18 cellular contexts compared by ENCODE assay signal in genomic region chr21:29657228-29657989, GRCh38.
A peak's percentile ranks its signal among the peaks of the same experiment; 100 is the strongest.
DNase-seq lines count a peak whose midpoint lies in the region; ATAC-seq and TF ChIP-seq lines count a peak whose summit lies in the region.
"Had no signal": no experiment of that assay in that cellular context is flagged by ENCODE, and none has a peak within 500 bp of the region (broad histone marks: within the 10 kb centered on the region; RNA-seq: fewer than 3 reads in every experiment).

No MANE protein-coding gene starts in this region.

- H3K36me3 ChIP-seq in SK-N-MC (ENCODE audit: insufficient read depth, low read length) = no peaks in the 10 kb centered on the region

- peak overlapping the region; percentile 68 for H3K27ac Mint-ChIP-seq in stimulated activated naive CD8-positive, alpha-beta T cell treated with anti-CD3 and anti-CD28 coated beads, Interleukin-15, Interleukin-2, amounts not matched to agents 100 ng/mL and 50 ng/mL, for 24 hours
- H3K27ac Mint-ChIP-seq in type B pancreatic cell = no peak overlapping the region
- H3K27ac Mint-ChIP-seq: naive B cell had no signal

- H3K4me3 ChIP-seq in SK-N-MC = no peak overlapping the region
- H3K4me3 ChIP-seq: testis had no signal

- no peak for TF ChIP-seq CTCF in type B pancreatic cell (conservative IDR thresholded peaks at IDR 0.05)

- H3K9ac ChIP-seq in SK-N-MC (ENCODE audit: insufficient read length) = no peak overlapping the region

- H3K9me3 ChIP-seq in SK-N-MC (ENCODE audit: low read depth, low read length) = no peaks in the 10 kb centered on the region
- H3K9me3 ChIP-seq: testis had no signal

- no peak for ATAC-seq in stimulated activated naive CD8-positive, alpha-beta T cell treated with anti-CD3 and anti-CD28 coated beads, Interleukin-15, Interleukin-2, amounts not matched to agents 100 U/mL and 50 U/mL, for 24 hours
- no peak for ATAC-seq in HG02610 (IDR thresholded peaks at IDR 0.05; ENCODE audit: unreplicated experiment)
- ATAC-seq: HCT116, left lobe of liver, Right ventricle myocardium inferior had no signal

- peak overlapping the region; percentile 67 for H3K4me3 Mint-ChIP-seq in stimulated activated naive CD8-positive, alpha-beta T cell treated with anti-CD3 and anti-CD28 coated beads, Interleukin-15, Interleukin-2, amounts not matched to agents 100 ng/mL and 50 ng/mL, for 24 hours
- H3K4me3 Mint-ChIP-seq in type B pancreatic cell = peak overlapping the region; percentile 57
- H3K4me3 Mint-ChIP-seq: central memory CD8-positive, alpha-beta T cell; naive B cell had no signal

- no peak for DNase-seq in stimulated activated naive CD8-positive, alpha-beta T cell treated with anti-CD3 and anti-CD28 coated beads, Interleukin-15, Interleukin-2, amounts not matched to agents 100 U/mL and 50 U/mL, for 24 hours
- DNase-seq in SK-N-MC (ENCODE audit: low read depth, low spot score) (no peak), epithelial cell of prostate (ENCODE audit: low read depth, low spot score) (no peak), type B pancreatic cell (ENCODE audit: extremely low spot score, unreplicated experiment) (no peak), erythroblast (lab: John Stamatoyannopoulos, UW) (no peak), cerebellum (ENCODE audit: low spot score) (no peak)
- DNase-seq: activated naive CD4-positive, alpha-beta T cell treated with anti-CD3 and anti-CD28 coated beads, Interleukin-2, amount 50 U/mL, for 16 hours; C1 segment of cervical spinal cord; DND-41; naive B cell; NCI-H1105; testis had no signal

- H3K27ac ChIP-seq in SK-N-MC (peak overlapping the region; percentile 16; the same call in 1 of the 2 replicates), epithelial cell of prostate (peak overlapping the region; percentile 64)
- H3K27ac ChIP-seq: testis had no signal

- H3K36me3 Mint-ChIP-seq in stimulated activated naive CD8-positive, alpha-beta T cell treated with anti-CD3 and anti-CD28 coated beads, Interleukin-15, Interleukin-2, amounts not matched to agents 100 ng/mL and 50 ng/mL, for 24 hours (ENCODE audit: low read depth) = no peaks in the 10 kb centered on the region
- peaks cover 7% of the 10 kb centered on the region for H3K36me3 Mint-ChIP-seq in type B pancreatic cell
- H3K36me3 Mint-ChIP-seq: naive B cell had no signal

- peaks cover 46% of the 10 kb centered on the region for H3K4me1 Mint-ChIP-seq in stimulated activated naive CD8-positive, alpha-beta T cell treated with anti-CD3 and anti-CD28 coated beads, Interleukin-15, Interleukin-2, amounts not matched to agents 100 ng/mL and 50 ng/mL, for 24 hours (ENCODE audit: low read depth)
- H3K4me1 Mint-ChIP-seq in type B pancreatic cell (ENCODE audit: unreplicated experiment) = peaks cover 20% of the 10 kb centered on the region
- H3K4me1 Mint-ChIP-seq: central memory CD8-positive, alpha-beta T cell had no signal

- TF ChIP-seq POLR2A in erythroblast (IDR thresholded peaks at IDR 0.05; ENCODE audit: low read length) = no peak

- peaks cover 5% of the 10 kb centered on the region for H3K27me3 Mint-ChIP-seq in stimulated activated naive CD8-positive, alpha-beta T cell treated with anti-CD3 and anti-CD28 coated beads, Interleukin-15, Interleukin-2, amounts not matched to agents 100 ng/mL and 50 ng/mL, for 24 hours
- peaks cover 32% of the 10 kb centered on the region for H3K27me3 Mint-ChIP-seq in type B pancreatic cell
- H3K27me3 Mint-ChIP-seq: central memory CD8-positive, alpha-beta T cell had no signal

- H3K9me3 Mint-ChIP-seq in stimulated activated naive CD8-positive, alpha-beta T cell treated with anti-CD3 and anti-CD28 coated beads, Interleukin-15, Interleukin-2, amounts not matched to agents 100 ng/mL and 50 ng/mL, for 24 hours = peaks cover 13% of the 10 kb centered on the region
- peaks cover 4% of the 10 kb centered on the region for H3K9me3 Mint-ChIP-seq in type B pancreatic cell
